In the genomic region with DNA sequence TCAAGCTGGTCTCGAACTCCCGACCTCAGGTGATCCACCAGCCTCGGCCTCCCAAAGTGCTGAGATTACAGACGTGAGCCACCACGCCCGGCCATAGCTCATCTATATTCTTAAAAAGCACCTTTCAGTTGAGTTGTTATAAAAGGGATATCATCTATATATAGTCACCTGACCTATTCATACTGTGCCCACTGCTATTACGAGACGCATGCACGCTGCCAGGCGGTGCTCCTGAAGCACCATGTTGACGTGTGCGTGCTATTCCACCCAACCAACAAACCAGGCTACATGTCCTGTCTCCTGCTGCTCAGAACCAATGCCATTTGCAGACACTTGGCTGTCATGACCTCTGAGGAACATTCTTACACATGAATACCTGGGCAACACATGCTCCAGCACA, we compare ENCODE assay signal across 16 cellular contexts. TPM values are rescaled to one million over a fixed set of nuclear protein-coding genes. Genes with fewer than 3 reads are reported as not detected.
DNase-seq lines count a peak whose midpoint lies in the region; ATAC-seq and TF ChIP-seq lines count a peak whose summit lies in the region.
"Had no signal": no experiment of that assay in that cellular context is flagged by ENCODE, and none has a peak within 500 bp of the region (broad histone marks: within the 10 kb centered on the region; RNA-seq: fewer than 3 reads in every experiment).

No MANE protein-coding gene starts in this region.

- peaks cover 62% of the 10 kb centered on the region for H3K4me1 Mint-ChIP-seq in chondrocyte (ENCODE audit: low read depth)
- peaks cover 27% of the 10 kb centered on the region for H3K4me1 Mint-ChIP-seq in progenitor cell of endocrine pancreas (ENCODE audit: low read depth)
- H3K4me1 Mint-ChIP-seq in activated T-helper 17 cell treated with anti-CD3 and anti-CD28 coated beads, Interleukin-2, amount 50 U/mL, for 72 hours, result peaks cover 5% of the 10 kb centered on the region
- H3K4me1 Mint-ChIP-seq: CD8-positive, alpha-beta memory T cell had no signal

- H3K27me3 Mint-ChIP-seq in chondrocyte (ENCODE audit: low read depth) (no peaks in the 10 kb centered on the region), progenitor cell of endocrine pancreas (no peaks in the 10 kb centered on the region)
- H3K27me3 Mint-ChIP-seq in activated T-helper 17 cell treated with anti-CD3 and anti-CD28 coated beads, Interleukin-2, amount 50 U/mL, for 72 hours, result no peaks in the 10 kb centered on the region
- H3K27me3 Mint-ChIP-seq: CD8-positive, alpha-beta memory T cell had no signal

- no peaks in the 10 kb centered on the region for H3K9me3 ChIP-seq in Peyer's patch
- H3K9me3 ChIP-seq in uterus, result no peaks in the 10 kb centered on the region
- H3K9me3 ChIP-seq: BE2C, MG63 had no signal

- H3K4me1 ChIP-seq in Peyer's patch (peaks cover 0 to 19% (median 4%) of the 10 kb centered on the region in 4 donors), uterus (peaks cover 0 to 2% of the 10 kb centered on the region in 2 donors)

- DNase-seq in Peyer's patch (peak in 2 of 3 donors; percentile 27 to 36), chondrocyte (ENCODE audit: low spot score) (no peak), progenitor cell of endocrine pancreas (ENCODE audit: low spot score, unreplicated experiment) (no peak), uterus (no peak), NCI-H2107 treated with DMSO at 0.1 percent for 48 hours (lab: John Stamatoyannopoulos, UW; ENCODE audit: unreplicated experiment) (no peak)
- no peak for DNase-seq in activated effector memory CD4-positive, alpha-beta T cell treated with Interleukin-2 at 50 U/mL for 16 hours
- DNase-seq: BE2C; CD8-positive, alpha-beta memory T cell; GF-D8; MG63; NCI-H1092 treated with DMSO at 0.1 percent for 48 hours; NCI-H1694; PC-9; SHP77 treated with DMSO at 0.1 percent for 48 hours had no signal

- no peak for ATAC-seq in activated T-helper 17 cell treated with anti-CD3 and anti-CD28 coated beads, Interleukin-2, amount 50 U/mL, for 72 hours (replicated peaks)

- H3K4me3 Mint-ChIP-seq in chondrocyte (ENCODE audit: unreplicated experiment) (no peak overlapping the region), progenitor cell of endocrine pancreas (ENCODE audit: low read depth) (no peak overlapping the region)
- no peak overlapping the region for H3K4me3 Mint-ChIP-seq in activated T-helper 17 cell treated with anti-CD3 and anti-CD28 coated beads, Interleukin-2, amount 50 U/mL, for 72 hours
- H3K4me3 Mint-ChIP-seq: CD8-positive, alpha-beta memory T cell had no signal

- no peak for TF ChIP-seq POLR2A in Peyer's patch (IDR thresholded peaks at IDR 0.05)
- no peak for TF ChIP-seq POLR2A in uterus (IDR thresholded peaks at IDR 0.05)

- intact Hi-C loops in uterus (cut with DNase I; ENCODE audit: low total_unique reads), result no loop called here

- H3K9me3 Mint-ChIP-seq in chondrocyte (ENCODE audit: low read depth) (no peaks in the 10 kb centered on the region), progenitor cell of endocrine pancreas (ENCODE audit: low read depth) (no peaks in the 10 kb centered on the region)
- H3K9me3 Mint-ChIP-seq in activated T-helper 17 cell treated with anti-CD3 and anti-CD28 coated beads, Interleukin-2, amount 50 U/mL, for 72 hours, result no peaks in the 10 kb centered on the region
- H3K9me3 Mint-ChIP-seq: CD8-positive, alpha-beta memory T cell had no signal

- H3K27ac ChIP-seq in Peyer's patch, result no peak overlapping the region
- peak overlapping the region; percentile 38 to 71 for H3K27ac ChIP-seq in uterus
- H3K27ac ChIP-seq: KMS-11, PC-9 had no signal

- TF ChIP-seq CTCF in Peyer's patch (IDR thresholded peaks at IDR 0.05) (no peak), chondrocyte (IDR thresholded peaks at IDR 0.05) (no peak), progenitor cell of endocrine pancreas (IDR thresholded peaks at IDR 0.05; ENCODE audit: unreplicated experiment) (no peak), uterus (IDR thresholded peaks at IDR 0.05) (no peak)

- H3K36me3 Mint-ChIP-seq in chondrocyte (ENCODE audit: low read depth), result no peaks in the 10 kb centered on the region
- H3K36me3 Mint-ChIP-seq in progenitor cell of endocrine pancreas (ENCODE audit: insufficient read depth), result peaks cover 3% of the 10 kb centered on the region
- no peaks in the 10 kb centered on the region for H3K36me3 Mint-ChIP-seq in activated T-helper 17 cell treated with anti-CD3 and anti-CD28 coated beads, Interleukin-2, amount 50 U/mL, for 72 hours (ENCODE audit: low read depth)
- H3K36me3 Mint-ChIP-seq: CD8-positive, alpha-beta memory T cell had no signal

- H3K27me3 ChIP-seq in Peyer's patch (no peaks in the 10 kb centered on the region), uterus (no peaks in the 10 kb centered on the region)
- H3K27me3 ChIP-seq: BE2C, MG63 had no signal

- no peaks in the 10 kb centered on the region for H3K36me3 ChIP-seq in Peyer's patch
- H3K36me3 ChIP-seq in uterus, result no peaks in the 10 kb centered on the region
- H3K36me3 ChIP-seq: BE2C had no signal

- H3K4me3 ChIP-seq in Peyer's patch (no peak overlapping the region), uterus (no peak overlapping the region)
- H3K4me3 ChIP-seq: MG63, PC-9 had no signal

- H3K27ac Mint-ChIP-seq in chondrocyte (ENCODE audit: unreplicated experiment), result peak overlapping the region; percentile 24
- peak overlapping the region; percentile 93 for H3K27ac Mint-ChIP-seq in progenitor cell of endocrine pancreas
- H3K27ac Mint-ChIP-seq in activated T-helper 17 cell treated with anti-CD3 and anti-CD28 coated beads, Interleukin-2, amount 50 U/mL, for 72 hours, result no peak overlapping the region
- H3K27ac Mint-ChIP-seq: CD8-positive, alpha-beta memory T cell had no signal

RNA-seq across cellular contexts. Expression of a gene that starts 17.6 kb away (rescaled TPM):
- total RNA-seq in Peyer's patch, result 100 to 1,000 TPM in 3 of 4 donors, 10 to 100 TPM in 1; 61.9 to 139 (median 117) TPM
- total RNA-seq in chondrocyte, result 98.5 to 102 TPM (median 101 TPM) in 3 replicates
- total RNA-seq in progenitor cell of endocrine pancreas, result 169 and 175 TPM in 2 replicates
- 100 to 1,000 TPM in 2 of 4 donors, 10 to 100 TPM in 2; 61.5 to 145 (median 101) TPM for total RNA-seq in uterus
- total RNA-seq in activated T-helper 17 cell treated with anti-CD3 and anti-CD28 coated beads, Interleukin-2, amount 50 U/mL, for 72 hours, result 10 to 100 TPM; 34.3 to 39.5 TPM

Comparison
In these comparisons a context has a peak if more than half of its experiments do, and no peak if none do; other contexts are left out.
1. DNase-seq: peak in Peyer's patch (2 of 3); none in chondrocyte (single experiment), progenitor cell of endocrine pancreas (single experiment), uterus (0 of 2), NCI-H2107 treated with DMSO at 0.1 percent for 48 hours (single experiment) and activated effector memory CD4-positive, alpha-beta T cell treated with Interleukin-2 at 50 U/mL for 16 hours (single experiment).
2. H3K27ac ChIP-seq: peak in uterus (2 of 2); none in Peyer's patch (0 of 4).